Comparison of ENCODE assay signal across 8 cellular contexts in genomic region chr14:95536036-95536577, GRCh38. TPM values are rescaled to one million over a fixed set of nuclear protein-coding genes. Genes with fewer than 3 reads are reported as not detected.
A peak's percentile ranks its signal among the peaks of the same experiment; 100 is the strongest.
DNase-seq lines count a peak whose midpoint lies in the region; ATAC-seq and TF ChIP-seq lines count a peak whose summit lies in the region.

No MANE protein-coding gene starts in this region.

- intact Hi-C loops in ovary (cut with DNase I), result no loop called here

- H3K4me3 ChIP-seq in DND-41 (ENCODE audit: low read depth in 1 of 2, low read length in 2 of 2) (peak overlapping the region; percentile 88 to 93), NT2/D1 (ENCODE audit: insufficient read length, low read depth) (peak overlapping the region; percentile 96), endodermal cell (ENCODE audit: low read length) (peak overlapping the region; percentile 90), ovary (peak overlapping the region; percentile 79)

- H3K4me1 ChIP-seq in DND-41 (ENCODE audit: insufficient read depth, low read length) (peaks cover 61% of the 10 kb centered on the region), NT2/D1 (ENCODE audit: insufficient read depth, insufficient read length) (no peaks in the 10 kb centered on the region), endodermal cell (ENCODE audit: control insufficient read depth, insufficient read depth, low read length) (peaks cover 3% of the 10 kb centered on the region), ovary (ENCODE audit: insufficient read depth) (peaks cover 18% of the 10 kb centered on the region)

- H3K4me1 Mint-ChIP-seq in endodermal cell, result peaks cover 47% of the 10 kb centered on the region

- H2AFZ ChIP-seq in DND-41 (ENCODE audit: low read depth, low read length), result no peak overlapping the region

- H3K27me3 Mint-ChIP-seq in endodermal cell (ENCODE audit: insufficient read depth), result no peaks in the 10 kb centered on the region

- 40 to 100% methylated on average over 1 to 4 of the region's 4 CpGs for WGBS in endodermal cell (ENCODE audit: insufficient coverage in 1 of 2, insufficient read length in 1 of 2), 2 experiments
- 10 to 22% (median 17%) methylated on average over 4 of the region's 4 CpGs for WGBS in ovary, 3 donors

- H3K4me3 Mint-ChIP-seq in endodermal cell, result peak overlapping the region; percentile 80

- H3K27ac Mint-ChIP-seq in endodermal cell, result peak overlapping the region; percentile 87

- peak overlapping the region; percentile 80 for H3K27ac ChIP-seq in DND-41 (ENCODE audit: low read length)
- H3K27ac ChIP-seq in endodermal cell (ENCODE audit: low read depth, low read length), result no peak overlapping the region
- H3K27ac ChIP-seq in ovary, result no peak overlapping the region

- peaks cover 8% of the 10 kb centered on the region for H3K36me3 Mint-ChIP-seq in endodermal cell (ENCODE audit: low read depth)

- TF ChIP-seq POLR2A in ovary (IDR thresholded peaks at IDR 0.05), result no peak

- DNase-seq in DND-41 (no peak), NT2/D1 (ENCODE audit: low read depth, low spot score) (no peak), endodermal cell (peak; percentile 55), ovary (no peak), NCI-H1436 (lab: John Stamatoyannopoulos, UW) (no peak), DMS153 (lab: John Stamatoyannopoulos, UW) (no peak), NCI-H2029 (lab: John Stamatoyannopoulos, UW) (no peak)
- DNase-seq in stimulated activated CD4-positive, alpha-beta T cell treated with anti-CD3 and anti-CD28 coated beads, Interleukin-2, amount 100 ng/mL, for 24 hours, result no peak

- TF ChIP-seq EP300 in ovary (IDR thresholded peaks at IDR 0.05), result no peak

- H3K9me3 ChIP-seq in DND-41 (ENCODE audit: insufficient read depth, low read length, severe bottlenecking) (no peaks in the 10 kb centered on the region), NT2/D1 (ENCODE audit: insufficient read depth, low read length) (no peaks in the 10 kb centered on the region), endodermal cell (ENCODE audit: control insufficient read depth, low read length) (no peaks in the 10 kb centered on the region), ovary (no peaks in the 10 kb centered on the region)

- peaks cover 59% of the 10 kb centered on the region for H4K20me1 ChIP-seq in DND-41 (ENCODE audit: insufficient read depth, low read length)

- H3K9me3 Mint-ChIP-seq in endodermal cell, result no peaks in the 10 kb centered on the region

- H3K4me2 ChIP-seq in DND-41 (ENCODE audit: insufficient read depth, low read length), result peak overlapping the region; percentile 95

- peaks cover 93% of the 10 kb centered on the region for H3K79me2 ChIP-seq in DND-41 (ENCODE audit: insufficient read depth, low read length)

- H3K27me3 ChIP-seq in DND-41 (ENCODE audit: insufficient read depth, low read length, poor library complexity) (no peaks in the 10 kb centered on the region), NT2/D1 (ENCODE audit: insufficient read depth, insufficient read length) (no peaks in the 10 kb centered on the region), endodermal cell (ENCODE audit: control insufficient read depth, insufficient read depth, low read length, poor library complexity, severe bottlenecking) (no peaks in the 10 kb centered on the region), ovary (no peaks in the 10 kb centered on the region)

- peaks cover 18% of the 10 kb centered on the region for H3K36me3 ChIP-seq in DND-41 (ENCODE audit: insufficient read depth, low read length)
- H3K36me3 ChIP-seq in NT2/D1 (ENCODE audit: insufficient read depth, insufficient read length, low read length), result peaks cover 21% of the 10 kb centered on the region
- H3K36me3 ChIP-seq in endodermal cell (ENCODE audit: control insufficient read depth, insufficient read depth, low read length), result peaks cover 8% of the 10 kb centered on the region
- no peaks in the 10 kb centered on the region for H3K36me3 ChIP-seq in ovary

- no peak for ATAC-seq in DND-41 (ENCODE audit: insufficient read depth, low read depth)

- H3K9ac ChIP-seq in DND-41 (ENCODE audit: low read depth, low read length) (peak overlapping the region; percentile 90), NT2/D1 (ENCODE audit: insufficient read length, low read depth) (peak overlapping the region; percentile 86), endodermal cell (ENCODE audit: extremely low read depth, low read length, poor library complexity, severe bottlenecking) (peak overlapping the region; percentile 69)

- TF ChIP-seq CTCF in DND-41 (IDR thresholded peaks at IDR 0.05; ENCODE audit: borderline replicate concordance, extremely low read depth, low read length, poor library complexity, severe bottlenecking) (no peak), endodermal cell (conservative IDR thresholded peaks at IDR 0.05) (no peak), ovary (IDR thresholded peaks at IDR 0.05) (no peak)

RNA-seq across cellular contexts. Expression of gene GLRX5, which starts 1.3 kb away (rescaled TPM):
- total RNA-seq in endodermal cell (10 to 100 TPM; 62.4 to 63.4 TPM), ovary (10 to 100 TPM; 38.0 to 49.2 (median 41.7) TPM)
- polyA plus RNA-seq in endodermal cell (2013, experiment 1 of 2), result 73.3 TPM
- 69.6 TPM for polyA plus RNA-seq in endodermal cell (2013, experiment 2 of 2)
- 100 to 1,000 TPM in 1 of 2 donors, 10 to 100 TPM in 1; 52.6 to 105 TPM for polyA plus RNA-seq in ovary

RNA-seq across cellular contexts. Expression of gene SYNE3, which starts 19.7 kb away (rescaled TPM):
- total RNA-seq in endodermal cell (1 to 10 TPM; 1.0 to 5.2 TPM), ovary (10 to 100 TPM in 5 of 7 donors, 1 to 10 TPM in 2; 6.4 to 26.0 (median 14.9) TPM)
- 0.61 TPM for polyA plus RNA-seq in endodermal cell (2013, experiment 1 of 2)
- polyA plus RNA-seq in endodermal cell (2013, experiment 2 of 2), result 0.87 TPM
- 1 to 10 TPM; 3.7 to 5.1 TPM for polyA plus RNA-seq in ovary
